ENCODE assay signal across 17 cellular contexts in genomic region chr5:126139773-126140172, GRCh38.
DNase-seq lines count a peak whose midpoint lies in the region; ATAC-seq, FAIRE-seq and TF ChIP-seq lines count a peak whose summit lies in the region.
"Had no signal": no experiment of that assay in that cellular context is flagged by ENCODE, and none has a peak within 500 bp of the region (broad histone marks: within the 10 kb centered on the region; RNA-seq: fewer than 3 reads in every experiment).

No MANE protein-coding gene starts in this region.

- H3K4me1 Mint-ChIP-seq in astrocyte (ENCODE audit: low read depth, unreplicated experiment) (peaks cover 27% of the 10 kb centered on the region), type B pancreatic cell (ENCODE audit: unreplicated experiment) (peaks cover 14% of the 10 kb centered on the region)

- H3K9me3 ChIP-seq in HUES48 (ENCODE audit: control insufficient read depth, insufficient read depth, low read length): no peaks in the 10 kb centered on the region
- H3K9me3 ChIP-seq in astrocyte (ENCODE audit: insufficient read depth, low read depth, low read length): no peaks in the 10 kb centered on the region
- H3K9me3 ChIP-seq: gastrocnemius medialis, right lobe of liver, vagina had no signal

- no peak for TF ChIP-seq CTCF in astrocyte (IDR thresholded peaks at IDR 0.05; ENCODE audit: insufficient read depth, low read depth, low read length)
- no peak for TF ChIP-seq CTCF in type B pancreatic cell (conservative IDR thresholded peaks at IDR 0.05)

- H3K27ac ChIP-seq in HUES48 (ENCODE audit: low read depth, low read length) (peak overlapping the region; percentile 78), astrocyte (ENCODE audit: low read depth, low read length) (no peak overlapping the region)
- H3K27ac ChIP-seq: gastrocnemius medialis, right lobe of liver, vagina had no signal

- H3K27ac Mint-ChIP-seq in astrocyte (ENCODE audit: unreplicated experiment) (peak overlapping the region; percentile 42), type B pancreatic cell (no peak overlapping the region)
- H3K27ac Mint-ChIP-seq: mesothelial cell of epicardium had no signal

- peaks cover 43% of the 10 kb centered on the region for H3K4me1 ChIP-seq in HUES48 (ENCODE audit: control insufficient read depth, insufficient read depth, low read length)
- H3K4me1 ChIP-seq in astrocyte (ENCODE audit: insufficient read depth, low read length): peaks cover 15% of the 10 kb centered on the region
- H3K4me1 ChIP-seq: gastrocnemius medialis, right lobe of liver, vagina had no signal

- H2AFZ ChIP-seq in astrocyte (ENCODE audit: low read depth, low read length): no peak overlapping the region

- H3K36me3 ChIP-seq in HUES48 (ENCODE audit: control insufficient read depth, insufficient read depth, low read length): no peaks in the 10 kb centered on the region
- no peaks in the 10 kb centered on the region for H3K36me3 ChIP-seq in astrocyte (ENCODE audit: insufficient read depth, low read length)
- H3K36me3 ChIP-seq: gastrocnemius medialis, right lobe of liver, vagina had no signal

- DNase-seq in AG08395 (ENCODE audit: low spot score): peak; percentile 40
- peak; percentile 70 for DNase-seq in astrocyte (ENCODE audit: low read depth)
- DNase-seq in iris pigment epithelial cell (ENCODE audit: low read depth): peak; percentile 26
- DNase-seq in type B pancreatic cell (ENCODE audit: extremely low spot score, unreplicated experiment): no peak
- DNase-seq in NCI-H524 (lab: John Stamatoyannopoulos, UW): no peak
- DNase-seq in HUDEP-2 (lab: John Stamatoyannopoulos, UW; ENCODE audit: unreplicated experiment in 76 of 76): no peak
- DNase-seq: AML-193, gastrocnemius medialis, GOT3, NCI-H1105, OCI-M1, right lobe of liver had no signal

- H3K4me3 Mint-ChIP-seq in astrocyte (ENCODE audit: unreplicated experiment) (no peak overlapping the region), type B pancreatic cell (no peak overlapping the region)
- H3K4me3 Mint-ChIP-seq: mesothelial cell of epicardium had no signal

- H4K20me1 ChIP-seq in astrocyte (ENCODE audit: insufficient read depth, low read length): no peaks in the 10 kb centered on the region

- H3K27me3 Mint-ChIP-seq in astrocyte (ENCODE audit: low read depth, unreplicated experiment) (no peaks in the 10 kb centered on the region), type B pancreatic cell (no peaks in the 10 kb centered on the region)

- no peaks in the 10 kb centered on the region for H3K79me2 ChIP-seq in astrocyte (ENCODE audit: insufficient read depth, low read length)

- H3K27me3 ChIP-seq in HUES48 (ENCODE audit: control insufficient read depth, insufficient read depth, low read length): no peaks in the 10 kb centered on the region
- no peaks in the 10 kb centered on the region for H3K27me3 ChIP-seq in astrocyte (ENCODE audit: insufficient read depth, low read length)
- H3K27me3 ChIP-seq: gastrocnemius medialis, right lobe of liver, vagina had no signal

- H3K4me2 ChIP-seq in astrocyte (ENCODE audit: low read length): peak overlapping the region; percentile 52

- H3K4me3 ChIP-seq in HUES48 (ENCODE audit: low read depth, low read length): no peak overlapping the region; the same call in 1 of the 2 replicates
- H3K4me3 ChIP-seq in astrocyte (ENCODE audit: insufficient read depth, low read depth, low read length): no peak overlapping the region
- H3K4me3 ChIP-seq: gastrocnemius medialis, right lobe of liver, vagina had no signal

- H3K9me3 Mint-ChIP-seq in astrocyte (ENCODE audit: unreplicated experiment) (no peaks in the 10 kb centered on the region), type B pancreatic cell (no peaks in the 10 kb centered on the region)

- H3K36me3 Mint-ChIP-seq in astrocyte (ENCODE audit: low read depth, unreplicated experiment): no peaks in the 10 kb centered on the region
- H3K36me3 Mint-ChIP-seq in type B pancreatic cell: no peaks in the 10 kb centered on the region
- H3K36me3 Mint-ChIP-seq: mesothelial cell of epicardium had no signal

- ATAC-seq in HG02642 (IDR thresholded peaks at IDR 0.05; ENCODE audit: poor library complexity, unreplicated experiment): no peak
- ATAC-seq: gastrocnemius medialis, right lobe of liver had no signal

- H3K9ac ChIP-seq in HUES48 (ENCODE audit: low read depth, low read length) (no peak overlapping the region), astrocyte (ENCODE audit: low read length) (no peak overlapping the region)

- FAIRE-seq in astrocyte (lab: Jason Lieb, UNC): peak; percentile 26
- FAIRE-seq: TTC549 had no signal

Comparison
In these comparisons a context has a peak if more than half of its experiments do, and no peak if none do; other contexts are left out.
1. DNase-seq: peak in AG08395 (single experiment), astrocyte (single experiment) and iris pigment epithelial cell (single experiment); none in type B pancreatic cell (single experiment), NCI-H524 (0 of 2) and HUDEP-2 (0 of 76).